Comparison of ENCODE assay signal across 36 cellular contexts in the genomic region with DNA sequence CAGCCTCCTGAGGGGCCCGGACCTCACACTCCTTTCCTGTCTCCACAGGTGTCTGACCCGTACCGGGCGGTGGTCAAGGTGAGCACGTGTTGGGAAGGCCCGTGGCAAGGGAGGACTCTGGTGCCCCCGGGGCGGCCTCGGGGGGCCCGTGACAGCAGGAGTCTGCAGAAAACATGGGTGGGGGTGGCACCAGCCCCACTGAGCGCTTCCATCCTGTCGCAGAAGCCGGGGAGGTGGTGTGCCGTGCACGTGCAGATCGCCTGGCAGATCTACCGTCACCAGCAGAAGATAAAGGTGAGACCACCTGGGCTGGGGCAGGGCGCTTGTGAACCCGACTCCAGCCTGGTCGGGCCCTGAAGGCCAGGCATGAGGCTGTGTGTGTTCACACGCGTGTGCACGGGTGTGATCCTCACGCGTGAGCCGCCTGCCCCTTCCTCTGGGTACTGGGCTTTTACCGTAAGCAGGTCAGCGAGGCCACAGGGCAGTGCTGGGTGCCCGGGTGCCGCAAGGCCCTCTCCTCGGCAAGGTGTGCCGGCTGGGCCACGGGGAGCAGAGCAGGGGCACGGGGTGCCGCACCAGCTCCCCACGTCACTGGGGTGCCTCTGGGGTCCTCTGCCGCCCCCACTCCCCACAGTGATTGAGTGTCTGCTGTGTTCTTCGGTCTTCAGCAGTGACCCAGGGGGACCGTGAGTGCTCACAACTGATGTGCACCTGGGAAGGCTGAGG. TPM values are rescaled to one million over a fixed set of nuclear protein-coding genes. Genes with fewer than 3 reads are reported as not detected.
"Had no signal": no experiment of that assay in that cellular context is flagged by ENCODE, and none has a peak within 500 bp of the region (broad histone marks: within the 10 kb centered on the region; RNA-seq: fewer than 3 reads in every experiment).

No MANE protein-coding gene starts in this region.

- DNase-seq: naive B cell; naive thymus-derived CD8-positive, alpha-beta T cell; nephron progenitor cell; occipital lobe; ovary; posterior cingulate gyrus; psoas muscle; right cardiac atrium; spleen; stimulated activated CD4-positive, alpha-beta T cell treated with anti-CD3 and anti-CD28 coated beads, Interleukin-12 subunit alpha, Interleukin-12 subunit beta, amount 100 ng/mL, for 4 hours; stimulated activated CD4-positive, alpha-beta T cell treated with anti-CD3 and anti-CD28 coated beads, Interleukin-1b, Interleukin-23, amount 100 ng/mL, for 48 hours; stimulated activated CD4-positive, alpha-beta T cell treated with anti-CD3 and anti-CD28 coated beads, Interleukin-4, amount 100 ng/mL, for 1 hour; stimulated activated CD4-positive, alpha-beta T cell treated with anti-CD3 and anti-CD28 coated beads, Interleukin-4, amount 100 ng/mL, for 4 hours; stimulated activated CD8-positive, alpha-beta memory T cell treated with anti-CD3 and anti-CD28 coated beads, Interleukin-4, amount 100 ng/mL, for 48 hours; stimulated activated naive CD4-positive, alpha-beta T cell treated with Interleukin-2 at 50 U/mL for 16 hours; stomach; thyroid gland; trophoblast cell had no signal

- H3K9me3 Mint-ChIP-seq: naive B cell; naive thymus-derived CD8-positive, alpha-beta T cell; natural killer cell treated with Interleukin-12 subunit alpha and Interleukin-12 subunit beta and Interleukin-15 and Interleukin-18, amount 100 ng/mL, for 72 hours; nephron progenitor cell; neural crest cell; stimulated activated memory B cell treated with anti-CD40 and anti-IgM and Interleukin-4, amounts not matched to agents 10 μg/mL and 1 μg/mL and 100 μg/mL, for 72 hours had no signal

- H3K36me3 ChIP-seq: ovary had no signal

- H3K4me3 ChIP-seq: ovary, psoas muscle, skin epidermis, smooth muscle cell, spleen, stomach, thoracic aorta, thyroid gland, tibial nerve, upper lobe of left lung, vagina had no signal

- FAIRE-seq: urothelium cell line had no signal

- H3K27ac ChIP-seq: ovary, parathyroid adenoma, psoas muscle, skin epidermis, spleen, stomach, thoracic aorta, thyroid gland, tibial nerve, upper lobe of left lung, vagina had no signal

- H3K27ac Mint-ChIP-seq: naive B cell; naive thymus-derived CD8-positive, alpha-beta T cell; natural killer cell treated with Interleukin-12 subunit alpha and Interleukin-12 subunit beta and Interleukin-15 and Interleukin-18, amount 100 ng/mL, for 72 hours; nephron progenitor cell; progenitor cell of endocrine pancreas; stimulated activated memory B cell treated with anti-CD40 and anti-IgM and Interleukin-4, amounts not matched to agents 10 μg/mL and 1 μg/mL and 100 μg/mL, for 72 hours had no signal

- H3K27me3 Mint-ChIP-seq: naive B cell; naive thymus-derived CD8-positive, alpha-beta T cell; natural killer cell treated with Interleukin-12 subunit alpha and Interleukin-12 subunit beta and Interleukin-15 and Interleukin-18, amount 100 ng/mL, for 72 hours; stimulated activated memory B cell treated with anti-CD40 and anti-IgM and Interleukin-4, amounts not matched to agents 10 μg/mL and 1 μg/mL and 100 μg/mL, for 72 hours had no signal

- H3K27me3 ChIP-seq: ovary, spleen, stomach, thyroid gland, tibial nerve, upper lobe of left lung, vagina had no signal

- H3K4me1 Mint-ChIP-seq: naive thymus-derived CD8-positive, alpha-beta T cell; neural crest cell; stimulated activated memory B cell treated with anti-CD40 and anti-IgM and Interleukin-4, amounts not matched to agents 10 μg/mL and 1 μg/mL and 100 μg/mL, for 72 hours had no signal

- H3K36me3 Mint-ChIP-seq: naive B cell; natural killer cell treated with Interleukin-12 subunit alpha and Interleukin-12 subunit beta and Interleukin-15 and Interleukin-18, amount 100 ng/mL, for 72 hours had no signal

- H3K4me3 Mint-ChIP-seq: naive B cell; naive thymus-derived CD8-positive, alpha-beta T cell; natural killer cell treated with Interleukin-12 subunit alpha and Interleukin-12 subunit beta and Interleukin-15 and Interleukin-18, amount 100 ng/mL, for 72 hours; nephron progenitor cell; neural crest cell; stimulated activated memory B cell treated with anti-CD40 and anti-IgM and Interleukin-4, amounts not matched to agents 10 μg/mL and 1 μg/mL and 100 μg/mL, for 72 hours had no signal

- H3K9me3 ChIP-seq: ovary, psoas muscle, spleen, stomach, thoracic aorta, thyroid gland, tibial nerve, upper lobe of left lung, vagina had no signal

- H3K4me1 ChIP-seq: parathyroid adenoma, psoas muscle, thyroid gland, vagina had no signal

- ATAC-seq: naive thymus-derived CD8-positive, alpha-beta T cell; natural killer cell treated with Interleukin-12 subunit alpha and Interleukin-12 subunit beta and Interleukin-15 and Interleukin-18, amount 100 ng/mL, for 72 hours; psoas muscle; right cardiac atrium; sciatic nerve; stimulated activated memory B cell treated with anti-CD40 and anti-IgM and Interleukin-4, amounts not matched to agents 10 μg/mL and 1 μg/mL and 100 μg/mL, for 72 hours had no signal

- H2AFZ ChIP-seq: parathyroid adenoma had no signal

- H3K4me2 ChIP-seq: smooth muscle cell had no signal

- H3K79me2 ChIP-seq: parathyroid adenoma had no signal

- H3K9ac ChIP-seq: parathyroid adenoma had no signal

RNA-seq across cellular contexts. Expression of a gene that starts 35.9 kb away (rescaled TPM):
- total RNA-seq: naive thymus-derived CD8-positive, alpha-beta T cell; natural killer cell treated with Interleukin-12 subunit alpha and Interleukin-12 subunit beta and Interleukin-15 and Interleukin-18, amount 100 ng/mL, for 72 hours; occipital lobe; osteoblast; progenitor cell of endocrine pancreas; right cardiac atrium; sciatic nerve; smooth muscle cell; stomach; temporal lobe; thoracic aorta; tibial nerve; ureter; vagina had no signal
- polyA plus RNA-seq: naive thymus-derived CD8-positive, alpha-beta T cell; right cardiac atrium; smooth muscle cell had no signal

RNA-seq across cellular contexts. Expression of a gene that starts 44.1 kb away (rescaled TPM):
- total RNA-seq: naive thymus-derived CD8-positive, alpha-beta T cell; natural killer cell treated with Interleukin-12 subunit alpha and Interleukin-12 subunit beta and Interleukin-15 and Interleukin-18, amount 100 ng/mL, for 72 hours; neural crest cell; occipital lobe; osteoblast; psoas muscle; renal cortical epithelial cell; right cardiac atrium; sciatic nerve; smooth muscle cell; stomach; subcutaneous adipose tissue; temporal lobe; thoracic aorta; tibial nerve; vagina had no signal
- polyA plus RNA-seq: naive thymus-derived CD8-positive, alpha-beta T cell; right cardiac atrium; smooth muscle cell had no signal
